Comparison of ENCODE assay signal across 26 cellular contexts in genomic region chr9:122164286-122164685, GRCh38. TPM values are rescaled to one million over a fixed set of nuclear protein-coding genes. Genes with fewer than 3 reads are reported as not detected.
"Had no signal": no experiment of that assay in that cellular context is flagged by ENCODE, and none has a peak within 500 bp of the region (broad histone marks: within the 10 kb centered on the region; RNA-seq: fewer than 3 reads in every experiment).

No MANE protein-coding gene starts in this region.

- H3K27me3 ChIP-seq: dorsolateral prefrontal cortex, right atrium auricular region, spleen had no signal

- H3K36me3 Mint-ChIP-seq: stimulated activated memory B cell treated with anti-CD40 and anti-IgM and Interleukin-4, amounts not matched to agents 10 μg/mL and 1 μg/mL and 100 μg/mL, for 72 hours had no signal

- H3K36me3 ChIP-seq: right atrium auricular region, spleen had no signal

- H3K27ac Mint-ChIP-seq: memory B cell; naive thymus-derived CD8-positive, alpha-beta T cell; progenitor cell of endocrine pancreas; stimulated activated memory B cell treated with anti-CD40 and anti-IgM and Interleukin-4, amounts not matched to agents 10 μg/mL and 1 μg/mL and 100 μg/mL, for 72 hours had no signal

- ATAC-seq: esophagus mucosa; left lobe of liver; naive thymus-derived CD8-positive, alpha-beta T cell; stimulated activated memory B cell treated with anti-CD40 and anti-IgM and Interleukin-4, amounts not matched to agents 10 μg/mL and 1 μg/mL and 100 μg/mL, for 72 hours; stimulated activated naive CD8-positive, alpha-beta T cell treated with anti-CD3 and anti-CD28 coated beads, Interleukin-15, Interleukin-2, amounts not matched to agents 100 U/mL and 50 U/mL, for 24 hours had no signal

- DNase-seq: central memory CD4-positive, alpha-beta T cell; dorsolateral prefrontal cortex; effector CD4-positive, alpha-beta T cell; kidney; naive thymus-derived CD8-positive, alpha-beta T cell; spleen; stimulated activated CD4-positive, alpha-beta T cell treated with anti-CD3 and anti-CD28 coated beads, Interleukin-4, amount 100 ng/mL, for 4 hours; stimulated activated naive CD8-positive, alpha-beta T cell treated with anti-CD3 and anti-CD28 coated beads, Interleukin-15, Interleukin-2, amounts not matched to agents 100 U/mL and 50 U/mL, for 24 hours; trophoblast cell had no signal

- H3K4me3 ChIP-seq: dorsolateral prefrontal cortex, lung, right atrium auricular region, skin epidermis, spleen had no signal

- H3K4me1 ChIP-seq: parathyroid adenoma had no signal

- H3K4me1 Mint-ChIP-seq: memory B cell had no signal

- H3K27ac ChIP-seq: dorsolateral prefrontal cortex, epithelial cell of prostate, parathyroid adenoma, right atrium auricular region, skin epidermis, spleen had no signal

- H3K4me3 Mint-ChIP-seq: memory B cell; naive thymus-derived CD8-positive, alpha-beta T cell; stimulated activated memory B cell treated with anti-CD40 and anti-IgM and Interleukin-4, amounts not matched to agents 10 μg/mL and 1 μg/mL and 100 μg/mL, for 72 hours had no signal

RNA-seq across cellular contexts. Expression of gene MORN5, which starts 4.6 kb away (rescaled TPM):
- total RNA-seq: esophagus mucosa; glomerular endothelial cell; left lobe of liver; liver; mononuclear cell; myocyte; naive thymus-derived CD8-positive, alpha-beta T cell; omental fat pad; right atrium auricular region had no signal
- polyA plus RNA-seq: fibroblast of lung; liver; naive thymus-derived CD8-positive, alpha-beta T cell; neural cell; spleen had no signal
